Comparison of ENCODE assay signal across 10 cellular contexts in genomic region chr2:66436546-66436945, GRCh38. TPM values are rescaled to one million over a fixed set of nuclear protein-coding genes. Genes with fewer than 3 reads are reported as not detected.
DNase-seq lines count a peak whose midpoint lies in the region; ATAC-seq, FAIRE-seq and TF ChIP-seq lines count a peak whose summit lies in the region.
"Had no signal": no experiment of that assay in that cellular context is flagged by ENCODE, and none has a peak within 500 bp of the region (broad histone marks: within the 10 kb centered on the region; RNA-seq: fewer than 3 reads in every experiment).

No MANE protein-coding gene starts in this region.

- ATAC-seq in A549: no peak
- no peak for ATAC-seq in PC-3

- H3K4me3 Mint-ChIP-seq in activated T-helper 1 cell treated with anti-CD3 and anti-CD28 coated beads, Interleukin-12 subunit alpha, Interleukin-12 subunit beta, Interleukin-2, Interleukin-4 antibody, amounts not matched to agents 30 ng/mL and 10 ng/mL and 1 ng/mL, durations not matched to agents 14 hours and 24 hours and 36 hours: no peak overlapping the region

- no peak overlapping the region for H3K27ac ChIP-seq in A549
- no peak overlapping the region for H3K27ac ChIP-seq in PC-3 (ENCODE audit: low read length)
- H3K27ac ChIP-seq in osteoblast (ENCODE audit: low read depth, low read length): peak overlapping the region; percentile 86
- H3K27ac ChIP-seq: C4-2B had no signal

- WGBS in A549 (ENCODE audit: missing lambda C conversion rate): 89% methylated on average over 2 of the region's 2 CpGs

- peaks cover 92% of the 10 kb centered on the region for H3K27me3 Mint-ChIP-seq in activated T-helper 1 cell treated with anti-CD3 and anti-CD28 coated beads, Interleukin-12 subunit alpha, Interleukin-12 subunit beta, Interleukin-2, Interleukin-4 antibody, amounts not matched to agents 30 ng/mL and 10 ng/mL and 1 ng/mL, durations not matched to agents 14 hours and 24 hours and 36 hours (ENCODE audit: insufficient read depth)

- H3K9me3 Mint-ChIP-seq in activated T-helper 1 cell treated with anti-CD3 and anti-CD28 coated beads, Interleukin-12 subunit alpha, Interleukin-12 subunit beta, Interleukin-2, Interleukin-4 antibody, amounts not matched to agents 30 ng/mL and 10 ng/mL and 1 ng/mL, durations not matched to agents 14 hours and 24 hours and 36 hours: no peaks in the 10 kb centered on the region

- no peaks in the 10 kb centered on the region for H3K27me3 ChIP-seq in PC-3 (ENCODE audit: low read length)
- H3K27me3 ChIP-seq in osteoblast (ENCODE audit: insufficient read depth, low read length): no peaks in the 10 kb centered on the region

- TF ChIP-seq EP300 in A549 (IDR thresholded peaks at IDR 0.05): no peak

- CTCF ChIA-PET in A549 (lab: Yijun Ruan, JAX) (interaction anchor here (1.0 to 2.8 kb wide), 4 partner anchors 8 to 1214 kb away, joined by 3 to 15 read pairs (median 4); no protein-coding TSS in a partner anchor), PC-3 (lab: Charles Lee) (interaction anchor here (0.6 kb wide), 1 partner anchor 834 kb away, joined by 7 read pairs; no protein-coding TSS in a partner anchor)

- no peaks in the 10 kb centered on the region for H4K20me1 ChIP-seq in PC-3 (ENCODE audit: low read length)
- H4K20me1 ChIP-seq in osteoblast (ENCODE audit: insufficient read depth, low read length): no peaks in the 10 kb centered on the region

- TF ChIP-seq CTCF in A549 (IDR thresholded peaks at IDR 0.05) (no peak), PC-3 (conservative IDR thresholded peaks at IDR 0.05; ENCODE audit: low read depth, low read length) (no peak), fibroblast of mammary gland (conservative IDR thresholded peaks at IDR 0.05; ENCODE audit: control insufficient read depth, insufficient read depth, low read depth, low read length) (no peak), osteoblast (IDR thresholded peaks at IDR 0.05; ENCODE audit: extremely low read depth, low read depth, low read length) (no peak)

- H3K36me3 Mint-ChIP-seq in activated T-helper 1 cell treated with anti-CD3 and anti-CD28 coated beads, Interleukin-12 subunit alpha, Interleukin-12 subunit beta, Interleukin-2, Interleukin-4 antibody, amounts not matched to agents 30 ng/mL and 10 ng/mL and 1 ng/mL, durations not matched to agents 14 hours and 24 hours and 36 hours (ENCODE audit: low read depth): peaks cover 2% of the 10 kb centered on the region

- no peak for FAIRE-seq in A549 (lab: Jason Lieb, UNC)

- TF ChIP-seq RAD21 in A549 (conservative IDR thresholded peaks at IDR 0.05 in 1 of 2, IDR thresholded peaks at IDR 0.05 in 1 of 2): no peak

- H3K79me2 ChIP-seq in PC-3 (ENCODE audit: low read length): peaks cover 16% of the 10 kb centered on the region; the same call in 1 of the 2 replicates
- H3K79me2 ChIP-seq in osteoblast (ENCODE audit: insufficient read depth, low read length): peaks cover 51% of the 10 kb centered on the region

- H3K9me3 ChIP-seq in A549 (no peaks in the 10 kb centered on the region), PC-3 (ENCODE audit: low read length) (no peaks in the 10 kb centered on the region), osteoblast (ENCODE audit: low read depth, low read length) (no peaks in the 10 kb centered on the region)

- intact Hi-C loops in PC-3 (cut with micrococcal nuclease): loop anchor here (5.0 to 10.0 kb wide), 2 partner anchors 778 to 1136 kb away; no protein-coding TSS in a partner anchor
- intact Hi-C loops in activated T-helper 1 cell treated with anti-CD3 and anti-CD28 coated beads, Interleukin-12 subunit alpha, Interleukin-12 subunit beta, Interleukin-2, Interleukin-4 antibody, amounts not matched to agents 30 ng/mL and 10 ng/mL and 1 ng/mL, durations not matched to agents 14 hours and 24 hours and 36 hours (cut with micrococcal nuclease): loop anchor here (2.0 kb wide), 1 partner anchor 142 kb away; no protein-coding TSS in a partner anchor

- H3K9ac ChIP-seq in PC-3 (ENCODE audit: low read length): peak overlapping the region; percentile 74; the same call in 1 of the 2 replicates

- H3K9me2 ChIP-seq in PC-3 (replicated peaks; ENCODE audit: low read length): no peaks in the 10 kb centered on the region

- H3K4me1 ChIP-seq in A549 (peaks cover 7% of the 10 kb centered on the region; the same call in 1 of the 3 replicates), PC-3 (ENCODE audit: insufficient read depth, low read length) (no peaks in the 10 kb centered on the region), osteoblast (ENCODE audit: insufficient read depth, low read length) (peaks cover 21% of the 10 kb centered on the region)

- H3K4me2 ChIP-seq in A549: peak overlapping the region; percentile 91; the same call in 2 of the 3 replicates
- H3K4me2 ChIP-seq in PC-3 (ENCODE audit: low read length): peak overlapping the region; percentile 95
- H3K4me2 ChIP-seq in osteoblast (ENCODE audit: insufficient read depth, low read length): peak overlapping the region; percentile 100

- H3K27ac Mint-ChIP-seq in activated T-helper 1 cell treated with anti-CD3 and anti-CD28 coated beads, Interleukin-12 subunit alpha, Interleukin-12 subunit beta, Interleukin-2, Interleukin-4 antibody, amounts not matched to agents 30 ng/mL and 10 ng/mL and 1 ng/mL, durations not matched to agents 14 hours and 24 hours and 36 hours: no peak overlapping the region

- no peak overlapping the region for H3K4me3 ChIP-seq in A549
- H3K4me3 ChIP-seq in PC-3 (ENCODE audit: low read length): peak overlapping the region; percentile 91
- H3K4me3 ChIP-seq in fibroblast of mammary gland (ENCODE audit: control insufficient read depth, low read depth, low read length): peak overlapping the region; percentile 74
- H3K4me3 ChIP-seq in osteoblast (ENCODE audit: insufficient read depth, low read length): peak overlapping the region; percentile 86

- TF ChIP-seq POLR2A in A549 (IDR thresholded peaks at IDR 0.05; ENCODE audit: low read length): no peak

- POLR2A ChIA-PET in A549 (lab: Yijun Ruan, JAX): no interaction called here
- POLR2A ChIA-PET in PC-3 (lab: Charles Lee; ENCODE audit: unreplicated experiment): no interaction called here

- no TSS peak for BruUV-seq in PC-3 (replicated peaks; lab: Mats Ljungman, UMichigan)

- peaks cover 24% of the 10 kb centered on the region for H3K4me1 Mint-ChIP-seq in activated T-helper 1 cell treated with anti-CD3 and anti-CD28 coated beads, Interleukin-12 subunit alpha, Interleukin-12 subunit beta, Interleukin-2, Interleukin-4 antibody, amounts not matched to agents 30 ng/mL and 10 ng/mL and 1 ng/mL, durations not matched to agents 14 hours and 24 hours and 36 hours (ENCODE audit: low read depth)

- H3F3A ChIP-seq in PC-3 (ENCODE audit: low read length, unreplicated experiment): no peaks in the 10 kb centered on the region

- no peak for DNase-seq in A549 (ENCODE audit: low read depth in 1 of 2, low spot score in 1 of 2)
- no peak for DNase-seq in PC-3
- no peak for DNase-seq in fibroblast of mammary gland (ENCODE audit: low read depth)
- no peak for DNase-seq in osteoblast (ENCODE audit: insufficient read length, low spot score, missing footprints)
- DNase-seq in NCI-H1048 (lab: John Stamatoyannopoulos, UW): no peak
- no peak for DNase-seq in HPDE6-E6E7 (ENCODE audit: extremely low spot score)
- no peak for DNase-seq in NCI-H226
- DNase-seq in activated T-helper 1 cell treated with anti-CD3 and anti-CD28 coated beads, Interleukin-12 subunit alpha, Interleukin-12 subunit beta, Interleukin-2, Interleukin-4 antibody, amounts not matched to agents 30 ng/mL and 10 ng/mL and 1 ng/mL, durations not matched to agents 14 hours and 24 hours and 36 hours (ENCODE audit: low spot score): no peak
- DNase-seq: stimulated activated CD4-positive, alpha-beta T cell treated with anti-CD3 and anti-CD28 coated beads, Interleukin-12 subunit alpha, Interleukin-12 subunit beta, amount 100 ng/mL, for 4 hours had no signal

- no peaks in the 10 kb centered on the region for H3K36me3 ChIP-seq in PC-3 (ENCODE audit: low read depth, low read length)
- no peaks in the 10 kb centered on the region for H3K36me3 ChIP-seq in osteoblast (ENCODE audit: insufficient read depth, low read length)

- H2AFZ ChIP-seq in PC-3 (ENCODE audit: low read length) (peak overlapping the region; percentile 47), osteoblast (ENCODE audit: low read length) (peak overlapping the region; percentile 61)

TF ChIP-seq in A549, 52 proteins besides CTCF, POLR2A, EP300 and RAD21:
- no peak for TF ChIP-seq KDM5A (IDR thresholded peaks at IDR 0.05)
- TF ChIP-seq FOXS1 (CRISPR knock-in tag; IDR thresholded peaks at IDR 0.05): no peak
- TF ChIP-seq JUNB (IDR thresholded peaks at IDR 0.05): no peak

RNA-seq across cellular contexts. Expression of gene MEIS1, which starts 1.6 kb away (rescaled TPM):
- polyA plus RNA-seq in A549 (2011; rRNA removed) (2.9 and 4.2 TPM in 2 replicates), A549 (2017; fragmentation: RNase III; extraction: RNeasy Plus Mini Kit Qiagen cat#74134 plus additional on column Dnase treatment) (1.9 to 2.1 TPM (median 2.0 TPM) in 3 replicates)
- 0.70 and 0.97 TPM in 2 replicates for polyA plus RNA-seq in A549 (2012; cell fraction: cytosol; rRNA removed)
- polyA plus RNA-seq in A549 (2012; cell fraction: nucleus; rRNA removed): 1.9 and 2.3 TPM in 2 replicates
- 12.2 and 12.5 TPM in 2 replicates for polyA minus RNA-seq in A549 (2011; rRNA and poly(A)+ RNA removed)
- total RNA-seq in PC-3 (2014; rRNA removed) (4.1 and 5.9 TPM in 2 replicates), osteoblast (11.9 and 15.9 TPM in 2 replicates)
- not detected in 2 replicates for total RNA-seq in activated T-helper 1 cell treated with anti-CD3 and anti-CD28 coated beads, Interleukin-12 subunit alpha, Interleukin-12 subunit beta, Interleukin-2, Interleukin-4 antibody, amounts not matched to agents 30 ng/mL and 10 ng/mL and 1 ng/mL, durations not matched to agents 14 hours and 24 hours and 36 hours
